ENCODE assay signal across 17 cellular contexts in genomic region chr22:41201146-41201545, GRCh38.
"Had no signal": no experiment of that assay in that cellular context is flagged by ENCODE, and none has a peak within 500 bp of the region (broad histone marks: within the 10 kb centered on the region; RNA-seq: fewer than 3 reads in every experiment).

No MANE protein-coding gene starts in this region.

- H3K4me3 Mint-ChIP-seq: activated CD4-positive, alpha-beta T cell treated with anti-CD3 and anti-CD28 coated beads, Interleukin-2, amount 10 ng/mL, durations not matched to agents 7 days and 5 days; activated naive CD4-positive, alpha-beta T cell treated with anti-CD3 and anti-CD28 coated beads for 36 hours; WTC11 had no signal

- FAIRE-seq: astrocyte had no signal

- H3K27me3 ChIP-seq: colonic mucosa, right atrium auricular region, tibial artery had no signal

- H3K36me3 Mint-ChIP-seq: WTC11 had no signal

- ATAC-seq: WTC11 had no signal

- H3K9me3 Mint-ChIP-seq: activated CD4-positive, alpha-beta T cell treated with anti-CD3 and anti-CD28 coated beads, Interleukin-2, amount 10 ng/mL, durations not matched to agents 7 days and 5 days; activated naive CD4-positive, alpha-beta T cell treated with anti-CD3 and anti-CD28 coated beads for 36 hours; WTC11 had no signal

- DNase-seq: activated CD4-positive, alpha-beta T cell treated with anti-CD3 and anti-CD28 coated beads, Interleukin-2, amount 10 ng/mL, durations not matched to agents 7 days and 5 days; activated CD8-positive, alpha-beta memory T cell treated with anti-CD3 and anti-CD28 coated beads for 24 hours; activated naive CD4-positive, alpha-beta T cell treated with anti-CD3 and anti-CD28 coated beads for 36 hours; colonic mucosa; effector CD4-positive, alpha-beta T cell; hypothalamus; kidney glomerular epithelial cell; naive B cell; T-helper 9 cell; tibial artery had no signal

- H3K36me3 ChIP-seq: cardiac muscle cell, colonic mucosa, neutrophil, right atrium auricular region, tibial artery had no signal

- H3K4me3 ChIP-seq: cardiac muscle cell, colonic mucosa, lung, right atrium auricular region, skin epidermis, tibial artery had no signal

- H3K27ac ChIP-seq: cardiac muscle cell, colonic mucosa, neutrophil, right atrium auricular region, skin epidermis, tibial artery had no signal

- H3K27ac Mint-ChIP-seq: activated CD4-positive, alpha-beta T cell treated with anti-CD3 and anti-CD28 coated beads, Interleukin-2, amount 10 ng/mL, durations not matched to agents 7 days and 5 days; activated naive CD4-positive, alpha-beta T cell treated with anti-CD3 and anti-CD28 coated beads for 36 hours; naive B cell; WTC11 had no signal

- H3K9me3 ChIP-seq: colonic mucosa, neutrophil, right atrium auricular region, tibial artery had no signal
